In genomic region chr5:146541956-146542849, GRCh38 we compare ENCODE assay signal across 9 cellular contexts. TPM values are rescaled to one million over a fixed set of nuclear protein-coding genes. Genes with fewer than 3 reads are reported as not detected.
DNase-seq lines count a peak whose midpoint lies in the region; ATAC-seq and TF ChIP-seq lines count a peak whose summit lies in the region.
"Had no signal": no experiment of that assay in that cellular context is flagged by ENCODE, and none has a peak within 500 bp of the region (broad histone marks: within the 10 kb centered on the region; RNA-seq: fewer than 3 reads in every experiment).

No MANE protein-coding gene starts in this region.

- no peak overlapping the region for H3K4me3 ChIP-seq in MM.1S (ENCODE audit: low read length)

- no peaks in the 10 kb centered on the region for H3K9me3 ChIP-seq in MM.1S (replicated peaks; ENCODE audit: insufficient read depth, low read length)

- no peaks in the 10 kb centered on the region for H3K9me2 ChIP-seq in MM.1S (replicated peaks; ENCODE audit: insufficient read depth, low read length)

- H4K20me1 ChIP-seq in MM.1S (ENCODE audit: insufficient read depth, low read length) = no peaks in the 10 kb centered on the region

- intact Hi-C loops in left cardiac atrium (cut with DNase I) (loop anchor here (2.0 to 10.0 kb wide), 3 partner anchors 425 to 653 kb away; no protein-coding TSS in a partner anchor), sciatic nerve (cut with DNase I) (no loop called here)

- peak; percentile 78 to 97 for ATAC-seq in activated naive CD4-positive, alpha-beta T cell treated with anti-CD3 and anti-CD28 coated beads, Interleukin-2, amount 50 U/mL, for 72 hours
- ATAC-seq in left cardiac atrium = peak; percentile 81 to 85
- ATAC-seq in sciatic nerve = peak; percentile 71

- H3K27ac ChIP-seq in MM.1S (ENCODE audit: low read length) = no peak overlapping the region

- DNase-seq in HCEC 1CT (peak; percentile 40), MM.1S (peak; percentile 69), SKM-1 (lab: John Stamatoyannopoulos, UW; ENCODE audit: unreplicated experiment) (peak; percentile 18), left cardiac atrium (peak; percentile 65), sciatic nerve (ENCODE audit: low spot score) (peak; percentile 79), GF-D8 (lab: John Stamatoyannopoulos, UW) (no peak)
- DNase-seq in activated naive CD4-positive, alpha-beta T cell treated with anti-CD3 and anti-CD28 coated beads, Interleukin-2, amount 50 U/mL, for 72 hours (ENCODE audit: low spot score in 2 of 2) = peak in 1 of 2 donors; percentile 78

- no peaks in the 10 kb centered on the region for H3K4me1 ChIP-seq in MM.1S (ENCODE audit: low read length)

- H3K27ac Mint-ChIP-seq in activated naive CD4-positive, alpha-beta T cell treated with anti-CD3 and anti-CD28 coated beads, Interleukin-2, amount 50 U/mL, for 72 hours = no peak overlapping the region

- no peaks in the 10 kb centered on the region for H3K79me2 ChIP-seq in MM.1S (ENCODE audit: low read length)

- H2AFZ ChIP-seq in MM.1S (ENCODE audit: low read length) = no peak overlapping the region

- H3K27me3 ChIP-seq in MM.1S (replicated peaks; ENCODE audit: insufficient read depth, low read length) = no peaks in the 10 kb centered on the region

- H3K9ac ChIP-seq in MM.1S (ENCODE audit: low read length) = no peak overlapping the region

- TF ChIP-seq CTCF in GM12873 (IDR thresholded peaks at IDR 0.05; ENCODE audit: insufficient read depth, low read depth, low read length, missing control alignments) (peak; percentile 90), MM.1S (IDR thresholded peaks at IDR 0.05; ENCODE audit: low read length) (peak; percentile 89)

- H3K36me3 ChIP-seq in MM.1S (replicated peaks; ENCODE audit: insufficient read depth, low read length) = no peaks in the 10 kb centered on the region

- no peak overlapping the region for H3K4me2 ChIP-seq in MM.1S (ENCODE audit: low read depth, low read length)

- no peaks in the 10 kb centered on the region for H3K36me3 Mint-ChIP-seq in activated naive CD4-positive, alpha-beta T cell treated with anti-CD3 and anti-CD28 coated beads, Interleukin-2, amount 50 U/mL, for 72 hours

- H3F3A ChIP-seq in MM.1S (ENCODE audit: insufficient read depth, low read length) = no peaks in the 10 kb centered on the region

- no peaks in the 10 kb centered on the region for H3K9me3 Mint-ChIP-seq in activated naive CD4-positive, alpha-beta T cell treated with anti-CD3 and anti-CD28 coated beads, Interleukin-2, amount 50 U/mL, for 72 hours

RNA-seq across cellular contexts. Expression of gene GPR151, which starts 26.2 kb away (rescaled TPM):
- total RNA-seq in activated naive CD4-positive, alpha-beta T cell treated with anti-CD3 and anti-CD28 coated beads, Interleukin-2, amount 50 U/mL, for 72 hours = not detected
- total RNA-seq in left cardiac atrium = not detected
- not detected for total RNA-seq in sciatic nerve
- total RNA-seq: mononuclear cell had no signal
